12 cellular contexts compared by ENCODE assay signal in the genomic region with DNA sequence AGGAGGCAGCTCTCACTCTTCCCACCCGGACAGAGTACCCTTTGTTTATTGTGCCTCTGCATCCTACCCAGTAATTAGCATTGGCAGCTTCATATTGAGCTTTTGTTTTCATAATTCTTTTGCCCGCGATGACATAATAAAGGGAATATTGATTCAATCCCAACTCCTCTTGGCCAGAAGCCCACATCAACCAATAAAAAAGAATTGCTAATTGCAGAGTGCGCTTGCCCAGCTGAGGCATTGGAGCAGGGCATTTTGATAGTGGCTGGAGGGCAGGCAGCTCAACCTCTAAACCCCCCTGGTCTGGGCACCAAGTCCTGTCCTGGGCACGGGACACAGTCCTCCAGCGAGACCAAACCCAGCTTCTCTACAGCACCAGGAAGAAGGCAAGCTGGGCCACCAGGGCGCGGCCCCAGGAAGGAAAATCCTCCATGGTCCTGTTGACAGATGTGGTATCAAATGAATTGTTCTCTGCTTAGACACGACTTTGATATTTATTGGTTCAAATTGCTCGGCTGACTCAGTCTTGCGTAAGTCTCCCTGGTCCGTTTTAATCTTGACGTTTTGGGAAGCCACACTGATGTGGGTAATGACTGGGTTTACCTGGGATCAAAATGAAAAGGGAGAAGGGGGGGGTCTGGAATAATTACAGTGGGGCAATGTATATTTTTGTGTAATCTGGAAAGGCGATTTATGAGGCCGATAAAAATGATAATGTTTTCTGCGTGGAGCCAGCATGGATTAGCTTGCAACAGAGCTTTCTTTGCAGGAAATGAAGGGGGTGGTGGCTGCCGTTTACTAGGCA.
DNase-seq lines count a peak whose midpoint lies in the region; ATAC-seq, FAIRE-seq and TF ChIP-seq lines count a peak whose summit lies in the region.
"Had no signal": no experiment of that assay in that cellular context is flagged by ENCODE, and none has a peak within 500 bp of the region (broad histone marks: within the 10 kb centered on the region; RNA-seq: fewer than 3 reads in every experiment).

No MANE protein-coding gene starts in this region.

- TF ChIP-seq EP300 in A549 (IDR thresholded peaks at IDR 0.05), result no peak

- peaks cover 0 to 5% (median 1%) of the 10 kb centered on the region in 3 donors for H3K27me3 Mint-ChIP-seq in CD14-positive monocyte (ENCODE audit: low read depth in 3 of 3)

- FAIRE-seq in A549 (lab: Jason Lieb, UNC), result no peak

- H2AK9ac ChIP-seq in IMR-90 (replicated peaks; ENCODE audit: low read depth, low read length, poor library complexity), result peak overlapping the region; percentile 80

- DNase-seq in A549 (ENCODE audit: low read depth in 1 of 2, low spot score in 1 of 2), result peak; percentile 20 to 37
- DNase-seq in IMR-90, result peak; percentile 84
- DNase-seq in adipocyte (ENCODE audit: low read depth), result peak; percentile 81
- peak; percentile 93 for DNase-seq in inferior parietal cortex (ENCODE audit: extremely low spot score)
- no peak for DNase-seq in erythroblast (lab: John Stamatoyannopoulos, UW)
- DNase-seq in NCI-H226, result no peak
- DNase-seq in CD14-positive monocyte (ENCODE audit: low spot score), result no peak
- DNase-seq: activated effector memory CD4-positive, alpha-beta T cell treated with Interleukin-2 at 50 U/mL for 16 hours; CD4-positive, alpha-beta memory T cell; SHP77 treated with DMSO at 0.1 percent for 48 hours had no signal

- H3K9me3 Mint-ChIP-seq in CD14-positive monocyte, result peaks cover 7 to 17% (median 8%) of the 10 kb centered on the region in 7 donors

- H3K4me3 ChIP-seq in A549 (no peak overlapping the region), IMR-90 (ENCODE audit: insufficient read depth, low read depth, low read length) (no peak overlapping the region), adipocyte (ENCODE audit: low read length) (no peak overlapping the region)

- TF ChIP-seq POLR2A in A549 (IDR thresholded peaks at IDR 0.05; ENCODE audit: low read length) (no peak), IMR-90 (IDR thresholded peaks at IDR 0.05; ENCODE audit: low read depth, low read length) (no peak), erythroblast (IDR thresholded peaks at IDR 0.05; ENCODE audit: low read length) (no peak)

- H4K20me1 ChIP-seq in IMR-90 (ENCODE audit: insufficient read depth, low read length), result no peaks in the 10 kb centered on the region

- ATAC-seq in A549 (peak; percentile 43 to 48; a peak in 2 of 6 replicates), IMR-90 (ENCODE audit: low read depth) (peak; percentile 76), HG03097 (IDR thresholded peaks at IDR 0.05; ENCODE audit: low FRiP score, unreplicated experiment) (no peak)

- CTCF ChIA-PET in A549 (lab: Yijun Ruan, JAX), result interaction anchor here (1.0 to 1.9 kb wide), 4 partner anchors 8 to 84 kb away, joined by 3 to 7 read pairs (median 4); no protein-coding TSS in a partner anchor
- CTCF ChIA-PET in IMR-90 (lab: Yijun Ruan, JAX), result interaction anchor here (0.6 kb wide), 1 partner anchor 68 kb away, joined by 3 read pairs; no protein-coding TSS in a partner anchor

- TF ChIP-seq RAD21 in A549 (conservative IDR thresholded peaks at IDR 0.05 in 1 of 2, IDR thresholded peaks at IDR 0.05 in 1 of 2), result no peak
- TF ChIP-seq RAD21 in IMR-90 (IDR thresholded peaks at IDR 0.05; ENCODE audit: low read length), result no peak

- peak overlapping the region; percentile 82; the same call in 1 of the 2 replicates for H2AK5ac ChIP-seq in IMR-90 (ENCODE audit: low read depth, low read length)

- H3K36me3 ChIP-seq in IMR-90 (ENCODE audit: control insufficient read depth, insufficient read depth, low read length), result no peaks in the 10 kb centered on the region
- no peaks in the 10 kb centered on the region for H3K36me3 ChIP-seq in adipocyte (ENCODE audit: control insufficient read depth, insufficient read depth, low read length, severe bottlenecking)

- 25% methylated on average over 17 of the region's 17 CpGs for WGBS in A549 (ENCODE audit: missing lambda C conversion rate)
- 12% methylated on average over 8 of the region's 17 CpGs; no CpG with 5 or more reads in 1 of the 2 experiments for WGBS in IMR-90 (ENCODE audit: extremely low coverage in 2 of 2, insufficient read length in 1 of 2), 2 experiments

- no peaks in the 10 kb centered on the region for H3K27me3 ChIP-seq in IMR-90 (ENCODE audit: control insufficient read depth, insufficient read depth, low read length)
- H3K27me3 ChIP-seq in adipocyte (replicated peaks; ENCODE audit: control insufficient read depth, insufficient read depth, low read length), result peaks cover 3% of the 10 kb centered on the region

- peak overlapping the region; percentile 63 for H2BK5ac ChIP-seq in IMR-90 (ENCODE audit: low read depth, low read length, poor library complexity, severe bottlenecking)

- H3K4me3 Mint-ChIP-seq in CD14-positive monocyte, result peak overlapping the region in 1 of 2 donors; percentile 20
- H3K4me3 Mint-ChIP-seq: CD4-positive, alpha-beta memory T cell had no signal

- dilution Hi-C loops in IMR-90 (cut with HindIII; ENCODE audit: low sequenced_read_pairs, unreplicated experiment), result no loop called here

- peak overlapping the region; percentile 90 for H2BK120ac ChIP-seq in IMR-90 (ENCODE audit: low read depth, low read length)

- intact Hi-C loops in IMR-90 (cut with micrococcal nuclease), result no loop called here
- intact Hi-C loops in CD14-positive monocyte (cut with micrococcal nuclease), result no loop called here

- peak overlapping the region; percentile 56 for H3K4me2 ChIP-seq in A549
- H3K4me2 ChIP-seq in IMR-90 (ENCODE audit: low read depth, low read length), result peak overlapping the region; percentile 17

- H3K27ac Mint-ChIP-seq in CD14-positive monocyte, result no peak overlapping the region
- H3K27ac Mint-ChIP-seq: CD4-positive, alpha-beta memory T cell had no signal

- H2BK20ac ChIP-seq in IMR-90 (ENCODE audit: low read depth, low read length), result peak overlapping the region; percentile 94

- peak overlapping the region; percentile 75 for H3K4ac ChIP-seq in IMR-90 (ENCODE audit: low read depth, low read length)

- H4K5ac ChIP-seq in IMR-90 (ENCODE audit: low read depth, low read length), result peak overlapping the region; percentile 31

- H3K79me1 ChIP-seq in IMR-90 (ENCODE audit: low read depth in 1 of 2, low read length in 2 of 2), result no peaks in the 10 kb centered on the region

- peak overlapping the region; percentile 23; the same call in 1 of the 3 replicates for H2BK15ac ChIP-seq in IMR-90 (ENCODE audit: low read depth, low read length)

- peak overlapping the region; percentile 42 to 80 for H4K8ac ChIP-seq in IMR-90 (ENCODE audit: low read depth in 2 of 2, low read length in 2 of 2)

- H3K27ac ChIP-seq in A549, result peak overlapping the region in 1 of 2 experiments; percentile 34; a peak in 3 of 6 replicates
- H3K27ac ChIP-seq in IMR-90 (ENCODE audit: insufficient read depth, low read length), result peak overlapping the region; percentile 66
- H3K27ac ChIP-seq: HL-60 had no signal

- peaks cover 6% of the 10 kb centered on the region; the same call in 1 of the 2 replicates for H3K9me1 ChIP-seq in IMR-90 (ENCODE audit: insufficient read depth, low read length)

- POLR2A ChIA-PET in A549 (lab: Yijun Ruan, JAX) (no interaction called here), IMR-90 (lab: Charles Lee; ENCODE audit: unreplicated experiment) (interaction anchor here (1.0 kb wide), 1 partner anchor 29 kb away, joined by 3 read pairs; no protein-coding TSS in a partner anchor)

- H3K36me3 Mint-ChIP-seq in CD14-positive monocyte, result no peaks in the 10 kb centered on the region
- H3K36me3 Mint-ChIP-seq: CD4-positive, alpha-beta memory T cell had no signal

- H3K14ac ChIP-seq in IMR-90 (replicated peaks; ENCODE audit: low read depth, low read length), result peak overlapping the region; percentile 38

- no peak for TF ChIP-seq CTCF in A549 (IDR thresholded peaks at IDR 0.05)
- no peak for TF ChIP-seq CTCF in IMR-90 (conservative IDR thresholded peaks at IDR 0.05; ENCODE audit: low read depth, low read length)
- TF ChIP-seq CTCF in CD14-positive monocyte (IDR thresholded peaks at IDR 0.05), result no peak

- H3K9ac ChIP-seq in IMR-90 (ENCODE audit: low read depth, low read length) (no peak overlapping the region), adipocyte (ENCODE audit: low read length) (no peak overlapping the region)

- peaks cover 8% of the 10 kb centered on the region; the same call in 1 of the 3 replicates for H3K4me1 ChIP-seq in A549
- peaks cover 10% of the 10 kb centered on the region for H3K4me1 ChIP-seq in IMR-90 (ENCODE audit: control insufficient read depth, insufficient read depth, low read length)
- H3K4me1 ChIP-seq in adipocyte (ENCODE audit: control insufficient read depth, insufficient read depth, low read length), result peaks cover 3% of the 10 kb centered on the region

- H3K4me1 Mint-ChIP-seq in CD14-positive monocyte, result peaks cover 10% of the 10 kb centered on the region
- H3K4me1 Mint-ChIP-seq: CD4-positive, alpha-beta memory T cell had no signal

- H3K23ac ChIP-seq in IMR-90 (ENCODE audit: low read depth, low read length), result peak overlapping the region; percentile 44

- H3K9me3 ChIP-seq in A549, result peaks cover 26% of the 10 kb centered on the region
- peaks cover 2% of the 10 kb centered on the region; the same call in 1 of the 2 replicates for H3K9me3 ChIP-seq in IMR-90 (ENCODE audit: control insufficient read depth, insufficient read depth, low read length)
- H3K9me3 ChIP-seq in adipocyte (ENCODE audit: control insufficient read depth, low read length), result peaks cover 14% of the 10 kb centered on the region

- in situ Hi-C loops in IMR-90 (cut with MboI; ENCODE audit: low sequenced_read_pairs), result no loop called here

- H3K18ac ChIP-seq in IMR-90 (ENCODE audit: low read depth, low read length), result peak overlapping the region; percentile 26

- BruUV-seq in IMR-90 (replicated peaks; lab: Mats Ljungman, UMichigan), result no TSS peak

- peak overlapping the region; percentile 89 for H2AFZ ChIP-seq in IMR-90 (replicated peaks; ENCODE audit: low read length, poor library complexity)

- H4K91ac ChIP-seq in IMR-90 (ENCODE audit: insufficient read depth, low read depth, low read length), result peak overlapping the region; percentile 78

- H3K56ac ChIP-seq in IMR-90 (ENCODE audit: extremely low read depth, insufficient read depth, low read length), result peak overlapping the region; percentile 3; the same call in 1 of the 2 replicates

TF ChIP-seq in A549, 52 proteins besides CTCF, POLR2A, EP300 and RAD21 (continues in another document):
- TF ChIP-seq CEBPB (IDR thresholded peaks at IDR 0.05), result peak; percentile 66 to 77
- no peak for TF ChIP-seq NR3C1 (IDR thresholded peaks at IDR 0.05)
- TF ChIP-seq, protein P1, sequence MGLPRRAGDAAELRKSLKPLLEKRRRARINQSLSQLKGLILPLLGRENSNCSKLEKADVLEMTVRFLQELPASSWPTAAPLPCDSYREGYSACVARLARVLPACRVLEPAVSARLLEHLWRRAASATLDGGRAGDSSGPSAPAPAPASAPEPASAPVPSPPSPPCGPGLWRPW (IDR thresholded peaks at IDR 0.05), result 0 out of 2 replicates have a peak, but pooled peaks have one; percentile 22

TF ChIP-seq in IMR-90, 13 proteins besides CTCF, POLR2A, EP300 and RAD21 (continues in another document):
- TF ChIP-seq CEBPB (IDR thresholded peaks at IDR 0.05; ENCODE audit: low read depth, low read length) (peak; percentile 97), FOS (IDR thresholded peaks at IDR 0.05; ENCODE audit: low read depth, low read length) (peak; percentile 38; the same call in 1 of the 2 replicates), SMC3 (IDR thresholded peaks at IDR 0.05; ENCODE audit: low read depth, low read length) (no peak)

Comparison
In these comparisons a context has a peak if more than half of its experiments do, and no peak if none do; other contexts are left out.
1. DNase-seq: peak in A549 (2 of 2), IMR-90 (single experiment), adipocyte (single experiment) and inferior parietal cortex (single experiment); none in erythroblast (0 of 2), NCI-H226 (single experiment) and CD14-positive monocyte (single experiment).